Comparison of ENCODE assay signal across 34 cellular contexts in genomic region chr7:95295399-95295798, GRCh38. TPM values are rescaled to one million over a fixed set of nuclear protein-coding genes. Genes with fewer than 3 reads are reported as not detected.
"Had no signal": no experiment of that assay in that cellular context is flagged by ENCODE, and none has a peak within 500 bp of the region (broad histone marks: within the 10 kb centered on the region; RNA-seq: fewer than 3 reads in every experiment).

No MANE protein-coding gene starts in this region.

- H3K4me1 ChIP-seq: SJSA1 had no signal

- H3K9ac ChIP-seq: SK-N-SH had no signal

- H3K4me1 Mint-ChIP-seq: activated CD4-positive, alpha-beta memory T cell treated with anti-CD3 and anti-CD28 coated beads, Interleukin-2, amount 10 ng/mL, durations not matched to agents 7 days and 5 days; activated CD8-positive, alpha-beta memory T cell treated with anti-CD3 and anti-CD28 coated beads, Interleukin-2, amount 10 ng/mL, durations not matched to agents 7 days and 5 days; activated naive CD8-positive, alpha-beta T cell treated with anti-CD3 and anti-CD28 coated beads for 36 hours had no signal

- H3K27ac ChIP-seq: brain microvascular endothelial cell, SJSA1, WERI-Rb-1 had no signal

- H3K27ac Mint-ChIP-seq: activated CD4-positive, alpha-beta memory T cell treated with anti-CD3 and anti-CD28 coated beads, Interleukin-2, amount 10 ng/mL, durations not matched to agents 7 days and 5 days; activated CD8-positive, alpha-beta memory T cell treated with anti-CD3 and anti-CD28 coated beads, Interleukin-2, amount 10 ng/mL, durations not matched to agents 7 days and 5 days; activated naive CD8-positive, alpha-beta T cell treated with anti-CD3 and anti-CD28 coated beads for 36 hours; T-helper 1 cell treated with Interleukin-12 subunit alpha and Interleukin-12 subunit beta and Interleukin-4 antibody, amounts not matched to agents 30 μg/mL and 1 μg/mL, for 36 hours had no signal

- H3K36me3 ChIP-seq: brain microvascular endothelial cell, MG63, SJSA1 had no signal

- H3K27me3 ChIP-seq: brain microvascular endothelial cell, MG63 had no signal

- H3K9me3 Mint-ChIP-seq: activated CD4-positive, alpha-beta memory T cell treated with anti-CD3 and anti-CD28 coated beads, Interleukin-2, amount 10 ng/mL, durations not matched to agents 7 days and 5 days; activated naive CD8-positive, alpha-beta T cell treated with anti-CD3 and anti-CD28 coated beads for 36 hours; T-helper 1 cell treated with Interleukin-12 subunit alpha and Interleukin-12 subunit beta and Interleukin-4 antibody, amounts not matched to agents 30 μg/mL and 1 μg/mL, for 36 hours had no signal

- DNase-seq: activated CD4-positive, alpha-beta memory T cell treated with anti-CD3 and anti-CD28 coated beads, Interleukin-2, amount 10 ng/mL, durations not matched to agents 7 days and 5 days; activated CD4-positive, alpha-beta T cell treated with anti-CD3 and anti-CD28 coated beads for 1 hour; activated CD4-positive, alpha-beta T cell treated with anti-CD3 and anti-CD28 coated beads for 48 hours; activated CD4-positive, CD25-positive, alpha-beta regulatory T cell; activated CD8-positive, alpha-beta memory T cell treated with anti-CD3 and anti-CD28 coated beads for 24 hours; activated CD8-positive, alpha-beta memory T cell treated with anti-CD3 and anti-CD28 coated beads, Interleukin-2, amount 10 ng/mL, durations not matched to agents 7 days and 5 days; activated CD8-positive, alpha-beta memory T cell treated with anti-CD3 and anti-CD28 coated beads, Interleukin-2, amount 50 U/mL, for 48 hours; activated effector memory CD4-positive, alpha-beta T cell treated with Interleukin-2 at 50 U/mL for 16 hours; activated naive CD4-positive, alpha-beta T cell treated with anti-CD3 and anti-CD28 coated beads, Interleukin-2, amount 50 U/mL, for 16 hours; activated naive CD8-positive, alpha-beta T cell treated with anti-CD3 and anti-CD28 coated beads for 36 hours; activated T-cell treated with anti-CD3 and anti-CD28 coated beads, Interleukin-2, amount 50 U/mL, for 48 hours; amniotic stem cell; aorta; brain microvascular endothelial cell; central memory CD4-positive, alpha-beta T cell; MG63; NCI-H1048; NCI-H1105 treated with DMSO at 0.1 percent for 48 hours; NCI-H1436; NCI-H1694; NCI-H2107; NCI-H2171; NCI-H510A treated with DMSO at 0.1 percent for 48 hours; NCI-H526 treated with DMSO at 0.1 percent for 48 hours; NCI-H774; SHP77; SK-N-SH; WERI-Rb-1 had no signal

- H3K4me3 ChIP-seq: K562, MG63, SJSA1 had no signal

- H3K36me3 Mint-ChIP-seq: activated CD8-positive, alpha-beta memory T cell treated with anti-CD3 and anti-CD28 coated beads, Interleukin-2, amount 10 ng/mL, durations not matched to agents 7 days and 5 days; activated naive CD8-positive, alpha-beta T cell treated with anti-CD3 and anti-CD28 coated beads for 36 hours had no signal

- H3K9me3 ChIP-seq: MG63, SJSA1, SK-N-SH had no signal

- H3K4me2 ChIP-seq: SK-N-SH had no signal

- ATAC-seq: activated CD8-positive, alpha-beta memory T cell treated with anti-CD3 and anti-CD28 coated beads, Interleukin-2, amount 10 ng/mL, durations not matched to agents 7 days and 5 days; K562; Panc1 had no signal

- H3K4me3 Mint-ChIP-seq: activated CD4-positive, alpha-beta memory T cell treated with anti-CD3 and anti-CD28 coated beads, Interleukin-2, amount 10 ng/mL, durations not matched to agents 7 days and 5 days; activated CD8-positive, alpha-beta memory T cell treated with anti-CD3 and anti-CD28 coated beads, Interleukin-2, amount 10 ng/mL, durations not matched to agents 7 days and 5 days; activated naive CD8-positive, alpha-beta T cell treated with anti-CD3 and anti-CD28 coated beads for 36 hours; T-helper 1 cell treated with Interleukin-12 subunit alpha and Interleukin-12 subunit beta and Interleukin-4 antibody, amounts not matched to agents 30 μg/mL and 1 μg/mL, for 36 hours had no signal

RNA-seq across cellular contexts. Expression of gene PON1, which starts 28.9 kb away (rescaled TPM):
- total RNA-seq: activated CD4-positive, alpha-beta memory T cell treated with anti-CD3 and anti-CD28 coated beads, Interleukin-2, amount 10 ng/mL, durations not matched to agents 7 days and 5 days; activated CD8-positive, alpha-beta memory T cell treated with anti-CD3 and anti-CD28 coated beads, Interleukin-2, amount 10 ng/mL, durations not matched to agents 7 days and 5 days; activated naive CD8-positive, alpha-beta T cell treated with anti-CD3 and anti-CD28 coated beads for 36 hours; aorta; cerebellum; K562; RPMI7951; SJSA1 had no signal
- polyA plus RNA-seq: aorta, K562, SK-N-SH had no signal
